17 cellular contexts compared by ENCODE assay signal in the genomic region with DNA sequence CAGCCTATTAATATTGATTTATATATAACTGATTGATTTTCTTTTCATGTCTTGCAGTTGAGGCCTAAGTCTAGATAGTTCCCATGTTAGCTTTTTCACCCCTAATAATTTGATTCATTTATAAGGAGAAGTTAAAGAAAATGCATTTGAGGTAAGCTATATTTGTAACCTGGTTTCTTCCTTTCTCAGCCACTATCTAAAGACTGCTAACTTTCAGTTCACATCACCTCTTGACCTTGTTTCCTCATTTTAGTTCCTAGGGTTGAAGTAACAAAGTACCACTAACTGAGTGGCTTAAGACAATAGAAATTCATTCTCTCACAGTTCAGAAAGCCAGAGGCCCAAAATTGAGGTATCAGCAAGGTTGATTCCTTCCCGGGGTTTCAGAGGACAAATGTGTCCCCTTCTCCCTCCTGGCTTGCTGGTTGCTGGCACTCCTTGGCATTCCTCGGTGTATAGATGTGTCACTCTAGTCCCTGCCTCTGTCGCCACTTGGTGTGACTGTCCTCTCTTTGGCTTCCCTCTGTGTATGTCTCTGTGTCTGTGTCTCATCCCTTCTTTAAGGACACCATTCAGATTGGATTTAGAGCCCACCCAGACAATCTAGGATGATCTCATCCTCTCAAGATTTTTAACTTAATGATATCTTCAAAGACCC. TPM values are rescaled to one million over a fixed set of nuclear protein-coding genes. Genes with fewer than 3 reads are reported as not detected.
DNase-seq lines count a peak whose midpoint lies in the region; ATAC-seq lines count a peak whose summit lies in the region.
"Had no signal": no experiment of that assay in that cellular context is flagged by ENCODE, and none has a peak within 500 bp of the region (broad histone marks: within the 10 kb centered on the region; RNA-seq: fewer than 3 reads in every experiment).

No MANE protein-coding gene starts in this region.

- H3K4me1 ChIP-seq in Karpas-422 (ENCODE audit: low read length), result peaks cover 99% of the 10 kb centered on the region

- H3K79me2 ChIP-seq in Karpas-422 (ENCODE audit: low read length), result peaks cover 87% of the 10 kb centered on the region

- H3K9me3 ChIP-seq in Karpas-422 (ENCODE audit: low read length), result no peaks in the 10 kb centered on the region
- H3K9me3 ChIP-seq: heart right ventricle had no signal

- peak overlapping the region; percentile 48 for H3K27ac ChIP-seq in Karpas-422 (ENCODE audit: low read length)
- H3K27ac ChIP-seq: heart right ventricle had no signal

- no peaks in the 10 kb centered on the region for H3K9me2 ChIP-seq in Karpas-422 (replicated peaks; ENCODE audit: insufficient read depth, low read length)

- H3K4me3 ChIP-seq in Karpas-422 (ENCODE audit: low read length), result no peak overlapping the region
- H3K4me3 ChIP-seq: heart right ventricle had no signal

- peaks cover 32% of the 10 kb centered on the region for H3K4me1 Mint-ChIP-seq in stimulated activated effector memory CD8-positive, alpha-beta T cell treated with anti-CD3 and anti-CD28 coated beads, Interleukin-12 subunit alpha, Interleukin-12 subunit beta, amount 100 ng/mL, for 72 hours

- H2AFZ ChIP-seq in Karpas-422 (ENCODE audit: low read length), result no peak overlapping the region

- H3K27ac Mint-ChIP-seq in stimulated activated effector memory CD8-positive, alpha-beta T cell treated with anti-CD3 and anti-CD28 coated beads, Interleukin-12 subunit alpha, Interleukin-12 subunit beta, amount 100 ng/mL, for 72 hours, result peak overlapping the region; percentile 20
- H3K27ac Mint-ChIP-seq: HFFc6 had no signal

- ATAC-seq in GM21786 (IDR thresholded peaks at IDR 0.05; ENCODE audit: unreplicated experiment), result peak; percentile 47
- no peak for ATAC-seq in stimulated activated effector memory CD8-positive, alpha-beta T cell treated with anti-CD3 and anti-CD28 coated beads, Interleukin-12 subunit alpha, Interleukin-12 subunit beta, amount 100 ng/mL, for 72 hours

- peaks cover 52% of the 10 kb centered on the region for H3K36me3 ChIP-seq in Karpas-422 (ENCODE audit: insufficient read depth, low read length)

- H3K4me2 ChIP-seq in Karpas-422 (ENCODE audit: low read depth, low read length, poor library complexity, severe bottlenecking), result peak overlapping the region; percentile 36

- no peaks in the 10 kb centered on the region for H3K27me3 ChIP-seq in Karpas-422 (ENCODE audit: low read length)
- H3K27me3 ChIP-seq: heart right ventricle had no signal

- no peak overlapping the region for H3K4me3 Mint-ChIP-seq in stimulated activated effector memory CD8-positive, alpha-beta T cell treated with anti-CD3 and anti-CD28 coated beads, Interleukin-12 subunit alpha, Interleukin-12 subunit beta, amount 100 ng/mL, for 72 hours
- H3K4me3 Mint-ChIP-seq: HFFc6 had no signal

- DNase-seq in NOMO-1 treated with DMSO at 0.1 percent for 48 hours (lab: John Stamatoyannopoulos, UW; ENCODE audit: unreplicated experiment) (peak; percentile 11), NOMO-1 treated with dmso at 0.1 percent for 144 hours (lab: John Stamatoyannopoulos, UW; ENCODE audit: unreplicated experiment) (no peak), Karpas-422 (peak; percentile 58), NCI-H1105 treated with DMSO at 0.1 percent for 48 hours (lab: John Stamatoyannopoulos, UW) (no peak), HK-2 (ENCODE audit: unreplicated experiment) (no peak), UCSD-AML1 (lab: John Stamatoyannopoulos, UW; ENCODE audit: unreplicated experiment) (no peak)
- DNase-seq in stimulated activated effector memory CD8-positive, alpha-beta T cell treated with anti-CD3 and anti-CD28 coated beads, Interleukin-12 subunit alpha, Interleukin-12 subunit beta, amount 100 ng/mL, for 72 hours (ENCODE audit: low spot score in 2 of 2), result no peak
- DNase-seq: 8988T; activated T-cell treated with anti-CD3 and anti-CD28 coated beads, Interleukin-2, amount 50 U/mL, for 48 hours; heart right ventricle; HFFc6; NCI-H1694; stimulated activated naive CD4-positive, alpha-beta T cell had no signal

- H3K9me3 Mint-ChIP-seq in stimulated activated effector memory CD8-positive, alpha-beta T cell treated with anti-CD3 and anti-CD28 coated beads, Interleukin-12 subunit alpha, Interleukin-12 subunit beta, amount 100 ng/mL, for 72 hours, result no peaks in the 10 kb centered on the region
- H3K9me3 Mint-ChIP-seq: HFFc6 had no signal

- H4K20me1 ChIP-seq in Karpas-422 (ENCODE audit: insufficient read depth, low read depth, low read length), result no peaks in the 10 kb centered on the region

- H3K36me3 Mint-ChIP-seq in stimulated activated effector memory CD8-positive, alpha-beta T cell treated with anti-CD3 and anti-CD28 coated beads, Interleukin-12 subunit alpha, Interleukin-12 subunit beta, amount 100 ng/mL, for 72 hours, result peaks cover 24% of the 10 kb centered on the region

- H3K9ac ChIP-seq in Karpas-422 (ENCODE audit: low read length), result 0 out of 2 replicates have a peak overlapping the region, but pooled peaks have one; percentile 9

RNA-seq across cellular contexts. Expression of gene C20orf144, which starts 55.9 kb away (rescaled TPM):
- total RNA-seq in Karpas-422 (2014; rRNA removed; shearing (Covaris generic); ENCODE audit: low replicate concordance), result 0.45 and 0.69 TPM in 2 replicates
- total RNA-seq: endothelial cell of umbilical vein, heart right ventricle, lower leg skin, omental fat pad had no signal

Comparison
In these comparisons a context has a peak if more than half of its experiments do, and no peak if none do; other contexts are left out.
1. DNase-seq: peak in NOMO-1 treated with DMSO at 0.1 percent for 48 hours (single experiment) and Karpas-422 (single experiment); none in NOMO-1 treated with dmso at 0.1 percent for 144 hours (single experiment), stimulated activated effector memory CD8-positive, alpha-beta T cell treated with anti-CD3 and anti-CD28 coated beads, Interleukin-12 subunit alpha, Interleukin-12 subunit beta, amount 100 ng/mL, for 72 hours (0 of 2), NCI-H1105 treated with DMSO at 0.1 percent for 48 hours (single experiment), HK-2 (single experiment) and UCSD-AML1 (single experiment).